12 cellular contexts compared by ENCODE assay signal in genomic region chr12:22312336-22312735, GRCh38. TPM values are rescaled to one million over a fixed set of nuclear protein-coding genes. Genes with fewer than 3 reads are reported as not detected.
DNase-seq lines count a peak whose midpoint lies in the region; ATAC-seq, FAIRE-seq and TF ChIP-seq lines count a peak whose summit lies in the region.
"Had no signal": no experiment of that assay in that cellular context is flagged by ENCODE, and none has a peak within 500 bp of the region (broad histone marks: within the 10 kb centered on the region; RNA-seq: fewer than 3 reads in every experiment).

No MANE protein-coding gene starts in this region.

- no peaks in the 10 kb centered on the region for H3K9me3 ChIP-seq in astrocyte (ENCODE audit: insufficient read depth, low read depth, low read length)

- H3K4me1 Mint-ChIP-seq in astrocyte (ENCODE audit: low read depth, unreplicated experiment) (peaks cover 17% of the 10 kb centered on the region), T-cell (peaks cover 9 to 23% (median 13%) of the 10 kb centered on the region in 3 donors)

- H3K27ac Mint-ChIP-seq in astrocyte (ENCODE audit: unreplicated experiment) (peak overlapping the region; percentile 37), T-cell (no peak overlapping the region)
- H3K27ac Mint-ChIP-seq: T-helper 1 cell treated with Interleukin-12 subunit alpha and Interleukin-12 subunit beta and Interleukin-4 antibody, amounts not matched to agents 30 μg/mL and 1 μg/mL, for 36 hours had no signal

- DNase-seq in ELR (ENCODE audit: low read depth) (peak; percentile 74), astrocyte (ENCODE audit: low read depth) (peak; percentile 92), foreskin melanocyte (peak; percentile 93), pons (ENCODE audit: low spot score) (peak; percentile 94), posterior vena cava (ENCODE audit: low spot score) (no peak), left lobe of liver (ENCODE audit: low spot score) (no peak), T-cell (no peak)
- DNase-seq: amniotic stem cell, NCI-H226 had no signal

- H3K9ac ChIP-seq in astrocyte (ENCODE audit: low read length), result no peak overlapping the region

- no peak for FAIRE-seq in astrocyte (lab: Jason Lieb, UNC)
- FAIRE-seq: GM12878 had no signal

- no peaks in the 10 kb centered on the region for H3K27me3 ChIP-seq in astrocyte (ENCODE audit: insufficient read depth, low read length)

- no peak overlapping the region for H2AFZ ChIP-seq in astrocyte (ENCODE audit: low read depth, low read length)

- no peak for ATAC-seq in left lobe of liver
- ATAC-seq in GM19463 (IDR thresholded peaks at IDR 0.05; ENCODE audit: unreplicated experiment), result no peak
- no peak for ATAC-seq in T-cell (replicated peaks in 1 of 4)
- ATAC-seq: GM12878 had no signal

- H3K4me2 ChIP-seq in astrocyte (ENCODE audit: low read length), result no peak overlapping the region

- intact Hi-C loops in posterior vena cava (cut with DNase I), result no loop called here

- TF ChIP-seq CTCF in astrocyte (IDR thresholded peaks at IDR 0.05; ENCODE audit: insufficient read depth, low read depth, low read length), result no peak

- H3K4me3 Mint-ChIP-seq in astrocyte (ENCODE audit: unreplicated experiment) (no peak overlapping the region), T-cell (no peak overlapping the region)
- H3K4me3 Mint-ChIP-seq: T-helper 1 cell treated with Interleukin-12 subunit alpha and Interleukin-12 subunit beta and Interleukin-4 antibody, amounts not matched to agents 30 μg/mL and 1 μg/mL, for 36 hours had no signal

- H4K20me1 ChIP-seq in astrocyte (ENCODE audit: insufficient read depth, low read length), result no peaks in the 10 kb centered on the region

- no peaks in the 10 kb centered on the region for H3K27me3 Mint-ChIP-seq in astrocyte (ENCODE audit: low read depth, unreplicated experiment)
- H3K27me3 Mint-ChIP-seq in T-cell, result peaks cover 0 to 12% of the 10 kb centered on the region in 2 donors

- H3K27ac ChIP-seq in astrocyte (ENCODE audit: low read depth, low read length), result no peak overlapping the region

- H3K36me3 Mint-ChIP-seq in astrocyte (ENCODE audit: low read depth, unreplicated experiment), result peaks cover 10% of the 10 kb centered on the region
- peaks cover 23% of the 10 kb centered on the region for H3K36me3 Mint-ChIP-seq in T-cell

- H3K4me1 ChIP-seq in astrocyte (ENCODE audit: insufficient read depth, low read length), result peaks cover 3% of the 10 kb centered on the region

- no peaks in the 10 kb centered on the region for H3K36me3 ChIP-seq in astrocyte (ENCODE audit: insufficient read depth, low read length)

- no peaks in the 10 kb centered on the region for H3K79me2 ChIP-seq in astrocyte (ENCODE audit: insufficient read depth, low read length)

- POLR2A ChIA-PET in T-cell (lab: Charles Lee), result no interaction called here

- no peak overlapping the region for H3K4me3 ChIP-seq in astrocyte (ENCODE audit: insufficient read depth, low read depth, low read length)
- H3K4me3 ChIP-seq: GM12878 had no signal

- peaks cover 5% of the 10 kb centered on the region for H3K9me3 Mint-ChIP-seq in astrocyte (ENCODE audit: unreplicated experiment)
- H3K9me3 Mint-ChIP-seq in T-cell, result no peaks in the 10 kb centered on the region
- H3K9me3 Mint-ChIP-seq: T-helper 1 cell treated with Interleukin-12 subunit alpha and Interleukin-12 subunit beta and Interleukin-4 antibody, amounts not matched to agents 30 μg/mL and 1 μg/mL, for 36 hours had no signal

- CTCF ChIA-PET in T-cell (lab: Charles Lee), result interaction anchor here (0.7 kb wide), 2 partner anchors 9 to 23 kb away, joined by 3 read pairs; no protein-coding TSS in a partner anchor

RNA-seq across cellular contexts. Expression of gene ST8SIA1, which starts 22.2 kb away (rescaled TPM):
- total RNA-seq in astrocyte, result 7.7 and 14.4 TPM in 2 replicates
- 1 to 10 TPM; 2.8 to 4.0 TPM for total RNA-seq in posterior vena cava
- not detected for total RNA-seq in left lobe of liver
- total RNA-seq in T-cell, result 10 to 100 TPM; 10.8 to 19.8 (median 15.2) TPM

Comparison
In these comparisons a context has a peak if more than half of its experiments do, and no peak if none do; other contexts are left out.
1. DNase-seq: peak in ELR (single experiment), astrocyte (single experiment), foreskin melanocyte (single experiment) and pons (single experiment); none in posterior vena cava (single experiment), left lobe of liver (single experiment) and T-cell (0 of 34).